In the genomic region with DNA sequence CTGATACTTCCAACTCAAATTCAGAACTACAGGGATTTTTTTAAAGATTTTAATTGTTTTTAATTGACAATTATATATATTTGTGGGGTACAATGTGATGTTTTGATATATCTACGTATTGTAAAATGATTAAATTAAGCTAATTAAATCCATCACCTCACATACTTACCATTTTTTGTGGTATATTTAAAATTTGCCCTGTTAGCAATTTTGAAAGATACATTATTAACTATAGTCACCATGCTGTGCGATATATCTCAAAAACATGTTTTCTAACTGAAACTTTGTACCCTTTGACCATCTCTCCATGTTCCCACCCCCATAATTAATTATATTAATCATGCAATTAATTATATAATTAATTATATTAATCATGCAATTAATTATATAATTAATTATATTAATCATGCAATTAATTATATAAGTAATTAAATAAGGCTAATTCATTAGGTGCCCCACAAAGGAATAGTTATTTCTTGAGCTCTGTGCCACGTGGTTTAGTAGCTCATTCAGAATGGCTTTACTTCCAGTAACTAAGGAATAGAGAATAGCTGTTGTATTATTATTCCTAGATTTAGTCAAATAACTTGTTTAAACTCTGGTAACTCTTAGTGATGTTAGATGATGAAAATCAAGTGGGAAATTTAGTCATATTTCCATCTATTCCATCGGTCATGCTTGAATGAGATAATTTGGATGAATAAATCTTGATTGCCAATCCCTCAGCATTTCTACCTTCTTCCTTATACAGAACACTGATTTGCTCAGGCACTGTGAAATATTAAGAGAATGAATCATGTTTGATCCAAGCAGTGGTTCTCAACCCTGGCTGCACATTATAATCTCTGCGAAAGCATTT, we compare ENCODE assay signal across 8 cellular contexts. TPM values are rescaled to one million over a fixed set of nuclear protein-coding genes. Genes with fewer than 3 reads are reported as not detected.
DNase-seq lines count a peak whose midpoint lies in the region; TF ChIP-seq lines count a peak whose summit lies in the region.

No MANE protein-coding gene starts in this region.

- DNase-seq in ELR (ENCODE audit: low read depth) (peak; percentile 51), NCI-H526 (lab: John Stamatoyannopoulos, UW) (peak; percentile 13 to 35), GOT3 (lab: John Stamatoyannopoulos, UW) (no peak), hepatic stellate cell (ENCODE audit: low spot score) (no peak), NCI-H774 (lab: John Stamatoyannopoulos, UW) (no peak), ecto neural progenitor cell (ENCODE audit: low spot score) (no peak)

- no peak for TF ChIP-seq RAD21 in neural cell (conservative IDR thresholded peaks at IDR 0.05)

- peak overlapping the region; percentile 77 for H2AFZ ChIP-seq in neural cell (ENCODE audit: low read depth, low read length)

- no peak overlapping the region for H3K27ac ChIP-seq in duodenal mucosa (ENCODE audit: low read depth, low read length)
- peak overlapping the region; percentile 80 for H3K27ac ChIP-seq in neural cell (ENCODE audit: low read length)

- peak overlapping the region; percentile 46 for H3K4me2 ChIP-seq in neural cell (ENCODE audit: low read length)

- no peaks in the 10 kb centered on the region for H3K79me2 ChIP-seq in neural cell (replicated peaks; ENCODE audit: insufficient read depth, low read length)

- no peaks in the 10 kb centered on the region for H3K27me3 ChIP-seq in duodenal mucosa (ENCODE audit: control insufficient read depth in 1 of 2, insufficient read depth in 2 of 2, low read length in 2 of 2)
- no peaks in the 10 kb centered on the region for H3K27me3 ChIP-seq in neural cell (ENCODE audit: insufficient read depth, low read depth, low read length)

- no peak for TF ChIP-seq CTCF in neural cell (IDR thresholded peaks at IDR 0.05; ENCODE audit: poor library complexity, severe bottlenecking)

- no peaks in the 10 kb centered on the region for H3K9me2 ChIP-seq in neural cell (ENCODE audit: insufficient read depth, low read length)

- H3K9me3 ChIP-seq in duodenal mucosa (ENCODE audit: control insufficient read depth in 1 of 2, low read length in 2 of 2) (no peaks in the 10 kb centered on the region), neural cell (ENCODE audit: low read length) (no peaks in the 10 kb centered on the region)

- peak overlapping the region; percentile 82 to 83 for H3K4me3 ChIP-seq in duodenal mucosa (ENCODE audit: low read depth in 1 of 2, low read length in 2 of 2)
- H3K4me3 ChIP-seq in neural cell (ENCODE audit: low read length), result peak overlapping the region; percentile 64

- H4K20me1 ChIP-seq in neural cell (ENCODE audit: insufficient read depth), result no peaks in the 10 kb centered on the region

- H3K9ac ChIP-seq in duodenal mucosa (ENCODE audit: low read depth in 1 of 2, low read length in 2 of 2) (peak overlapping the region; percentile 70 to 71), neural cell (ENCODE audit: low read length) (peak overlapping the region; percentile 72)

- H3K36me3 ChIP-seq in duodenal mucosa (ENCODE audit: control insufficient read depth in 1 of 2, insufficient read depth in 2 of 2, low read length in 2 of 2), result no peaks in the 10 kb centered on the region
- H3K36me3 ChIP-seq in neural cell (ENCODE audit: insufficient read depth, low read length), result no peaks in the 10 kb centered on the region

- no peaks in the 10 kb centered on the region for H3F3A ChIP-seq in neural cell (ENCODE audit: insufficient read depth, low read length, poor library complexity, severe bottlenecking)

- H3K4me1 ChIP-seq in duodenal mucosa (ENCODE audit: control insufficient read depth in 1 of 2, insufficient read depth in 2 of 2, low read length in 2 of 2), result peaks cover 4 to 7% of the 10 kb centered on the region in 2 donors

- TF ChIP-seq EP300 in neural cell (conservative IDR thresholded peaks at IDR 0.05; ENCODE audit: poor library complexity, severe bottlenecking), result no peak

TF ChIP-seq in neural cell, 6 proteins besides CTCF, POLR2A, EP300 and RAD21:
- no peak for TF ChIP-seq SMC3 (conservative IDR thresholded peaks at IDR 0.05; ENCODE audit: poor library complexity)
- no peak for TF ChIP-seq EZH2 (IDR thresholded peaks at IDR 0.05; ENCODE audit: borderline replicate concordance, insufficient read depth, low read length, poor library complexity, severe bottlenecking)
- TF ChIP-seq, protein P1, sequence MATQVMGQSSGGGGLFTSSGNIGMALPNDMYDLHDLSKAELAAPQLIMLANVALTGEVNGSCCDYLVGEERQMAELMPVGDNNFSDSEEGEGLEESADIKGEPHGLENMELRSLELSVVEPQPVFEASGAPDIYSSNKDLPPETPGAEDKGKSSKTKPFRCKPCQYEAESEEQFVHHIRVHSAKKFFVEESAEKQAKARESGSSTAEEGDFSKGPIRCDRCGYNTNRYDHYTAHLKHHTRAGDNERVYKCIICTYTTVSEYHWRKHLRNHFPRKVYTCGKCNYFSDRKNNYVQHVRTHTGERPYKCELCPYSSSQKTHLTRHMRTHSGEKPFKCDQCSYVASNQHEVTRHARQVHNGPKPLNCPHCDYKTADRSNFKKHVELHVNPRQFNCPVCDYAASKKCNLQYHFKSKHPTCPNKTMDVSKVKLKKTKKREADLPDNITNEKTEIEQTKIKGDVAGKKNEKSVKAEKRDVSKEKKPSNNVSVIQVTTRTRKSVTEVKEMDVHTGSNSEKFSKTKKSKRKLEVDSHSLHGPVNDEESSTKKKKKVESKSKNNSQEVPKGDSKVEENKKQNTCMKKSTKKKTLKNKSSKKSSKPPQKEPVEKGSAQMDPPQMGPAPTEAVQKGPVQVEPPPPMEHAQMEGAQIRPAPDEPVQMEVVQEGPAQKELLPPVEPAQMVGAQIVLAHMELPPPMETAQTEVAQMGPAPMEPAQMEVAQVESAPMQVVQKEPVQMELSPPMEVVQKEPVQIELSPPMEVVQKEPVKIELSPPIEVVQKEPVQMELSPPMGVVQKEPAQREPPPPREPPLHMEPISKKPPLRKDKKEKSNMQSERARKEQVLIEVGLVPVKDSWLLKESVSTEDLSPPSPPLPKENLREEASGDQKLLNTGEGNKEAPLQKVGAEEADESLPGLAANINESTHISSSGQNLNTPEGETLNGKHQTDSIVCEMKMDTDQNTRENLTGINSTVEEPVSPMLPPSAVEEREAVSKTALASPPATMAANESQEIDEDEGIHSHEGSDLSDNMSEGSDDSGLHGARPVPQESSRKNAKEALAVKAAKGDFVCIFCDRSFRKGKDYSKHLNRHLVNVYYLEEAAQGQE (IDR thresholded peaks at IDR 0.05; ENCODE audit: borderline replicate concordance), result no peak
- TF ChIP-seq MXI1 (conservative IDR thresholded peaks at IDR 0.05; ENCODE audit: poor library complexity, severe bottlenecking), result no peak
- TF ChIP-seq POLR2AphosphoS5 (IDR thresholded peaks at IDR 0.05), result no peak
- TF ChIP-seq TAF1 (IDR thresholded peaks at IDR 0.05; ENCODE audit: low read depth), result no peak

RNA-seq across cellular contexts. Expression of a gene that starts 25.1 kb away (rescaled TPM):
- 51.5 and 57.6 TPM in 2 replicates for polyA plus RNA-seq in neural cell
- polyA minus RNA-seq in neural cell, result 98.4 and 136 TPM in 2 replicates

RNA-seq across cellular contexts. Expression of a gene that starts 38.2 kb away (rescaled TPM):
- polyA plus RNA-seq in neural cell, result 20.9 and 21.1 TPM in 2 replicates
- polyA minus RNA-seq in neural cell, result 174 and 214 TPM in 2 replicates

Comparison
In these comparisons a context has a peak if more than half of its experiments do, and no peak if none do; other contexts are left out.
1. DNase-seq: peak in ELR (single experiment) and NCI-H526 (2 of 2); none in GOT3 (single experiment), hepatic stellate cell (single experiment), NCI-H774 (single experiment) and ecto neural progenitor cell (single experiment).